Comparison of ENCODE assay signal across 8 cellular contexts in genomic region chr9:124342946-124343485, GRCh38.
A peak's percentile ranks its signal among the peaks of the same experiment; 100 is the strongest.
DNase-seq lines count a peak whose midpoint lies in the region; ATAC-seq and TF ChIP-seq lines count a peak whose summit lies in the region.

No MANE protein-coding gene starts in this region.

- TF ChIP-seq CTCF in coronary artery (IDR thresholded peaks at IDR 0.05) (no peak), vagina (IDR thresholded peaks at IDR 0.05) (no peak)

- H3K9ac ChIP-seq in BLaER1 = peak overlapping the region; percentile 62

- H3K36me3 ChIP-seq in BLaER1 (peaks cover 88% of the 10 kb centered on the region), vagina (peaks cover 0 to 29% of the 10 kb centered on the region in 2 donors)

- peak overlapping the region; percentile 64 for H3K27ac ChIP-seq in BLaER1
- H3K27ac ChIP-seq in coronary artery = peak overlapping the region; percentile 62 to 84
- peak overlapping the region; percentile 81 for H3K27ac ChIP-seq in vagina

- peak overlapping the region; percentile 78 for H3K4me2 ChIP-seq in BLaER1

- TF ChIP-seq POLR2A in vagina (IDR thresholded peaks at IDR 0.05) = no peak

- H3K4me3 Mint-ChIP-seq in memory B cell = no peak overlapping the region

- intact Hi-C loops in vagina (cut with DNase I) = no loop called here

- H3K36me3 Mint-ChIP-seq in memory B cell = peaks cover 18% of the 10 kb centered on the region

- H3K9me3 Mint-ChIP-seq in memory B cell = no peaks in the 10 kb centered on the region

- peaks cover 39% of the 10 kb centered on the region for H3K4me1 ChIP-seq in BLaER1
- H3K4me1 ChIP-seq in vagina = peaks cover 18% of the 10 kb centered on the region

- no peaks in the 10 kb centered on the region for H3K9me3 ChIP-seq in BLaER1
- H3K9me3 ChIP-seq in vagina = no peaks in the 10 kb centered on the region

- DNase-seq in NCI-H2107 (lab: John Stamatoyannopoulos, UW) (peak; percentile 85), coronary artery (ENCODE audit: low spot score) (peak; percentile 86), memory B cell (ENCODE audit: low spot score in 2 of 2) (no peak), vagina (ENCODE audit: extremely low spot score in 2 of 2) (no peak), COLO829 (ENCODE audit: low spot score) (no peak)

- peaks cover 63% of the 10 kb centered on the region for H4K20me1 ChIP-seq in BLaER1

- H3K27me3 ChIP-seq in BLaER1 = no peaks in the 10 kb centered on the region
- H3K27me3 ChIP-seq in vagina = no peaks in the 10 kb centered on the region

- ATAC-seq in memory B cell (ENCODE audit: low read depth) = no peak
- ATAC-seq in GM21526 (IDR thresholded peaks at IDR 0.05; ENCODE audit: low FRiP score, unreplicated experiment) = no peak
- no peak for ATAC-seq in HG03045 (IDR thresholded peaks at IDR 0.05; ENCODE audit: unreplicated experiment)

- H3K4me3 ChIP-seq in BLaER1 = no peak overlapping the region
- peak overlapping the region; percentile 60 for H3K4me3 ChIP-seq in coronary artery
- H3K4me3 ChIP-seq in vagina = peak overlapping the region; percentile 20 to 26

- no peaks in the 10 kb centered on the region for H3K4me1 Mint-ChIP-seq in memory B cell

- peak overlapping the region; percentile 63 for H3K27ac Mint-ChIP-seq in memory B cell

- H3K27me3 Mint-ChIP-seq in memory B cell = no peaks in the 10 kb centered on the region

Comparison
In these comparisons a context has a peak if more than half of its experiments do, and no peak if none do; other contexts are left out.
1. DNase-seq: peak in NCI-H2107 (single experiment) and coronary artery (single experiment); none in memory B cell (0 of 2), vagina (0 of 2) and COLO829 (single experiment).
2. Peak in every context shown above with its lines, with median percentiles within 50 percentile points of each other: H3K27ac ChIP-seq.